Comparison of ENCODE assay signal across 21 cellular contexts in genomic region chr2:39062320-39062719, GRCh38. TPM values are rescaled to one million over a fixed set of nuclear protein-coding genes. Genes with fewer than 3 reads are reported as not detected.
DNase-seq lines count a peak whose midpoint lies in the region; ATAC-seq and TF ChIP-seq lines count a peak whose summit lies in the region.
"Had no signal": no experiment of that assay in that cellular context is flagged by ENCODE, and none has a peak within 500 bp of the region (broad histone marks: within the 10 kb centered on the region; RNA-seq: fewer than 3 reads in every experiment).

No MANE protein-coding gene starts in this region.

- no peaks in the 10 kb centered on the region for H3K9me3 Mint-ChIP-seq in activated CD4-positive, alpha-beta memory T cell treated with anti-CD3 and anti-CD28 coated beads for 36 hours
- no peaks in the 10 kb centered on the region for H3K9me3 Mint-ChIP-seq in effector memory CD8-positive, alpha-beta T cell
- H3K9me3 Mint-ChIP-seq in progenitor cell of endocrine pancreas (ENCODE audit: low read depth), result no peaks in the 10 kb centered on the region
- H3K9me3 Mint-ChIP-seq: CD14-positive monocyte had no signal

- CTCF ChIA-PET in HEK293 (lab: Yijun Ruan, JAX), result interaction anchor here (0.6 to 12.2 kb wide), 8 partner anchors 57 to 1906 kb away, joined by 3 to 221 read pairs (median 4); no protein-coding TSS in a partner anchor
- CTCF ChIA-PET in activated CD4-positive, alpha-beta memory T cell treated with anti-CD3 and anti-CD28 coated beads for 36 hours (lab: Charles Lee), result interaction anchor here (0.7 to 16.3 kb wide), 5 partner anchors 48 to 467 kb away, joined by 4 to 410 read pairs (median 5); no protein-coding TSS in a partner anchor

- H3K36me3 ChIP-seq in HEK293 (ENCODE audit: control insufficient read depth in 2 of 2, insufficient read depth in 1 of 2, low read length in 2 of 2), result peaks cover 0 to 8% of the 10 kb centered on the region in 2 experiments; a peak in 1 of 3 replicates

- POLR2A ChIA-PET in HEK293 (lab: Yijun Ruan, JAX), result interaction anchor here (1.1 kb wide), 1 partner anchor 59 kb away, joined by 3 read pairs; the partner anchor contains the start of gene SOS1
- POLR2A ChIA-PET in activated CD4-positive, alpha-beta memory T cell treated with anti-CD3 and anti-CD28 coated beads for 36 hours (lab: Charles Lee), result interaction anchor here (0.5 to 1.3 kb wide), 2 partner anchors 13 to 57 kb away, joined by 3 read pairs; no protein-coding TSS in a partner anchor

- no peak overlapping the region for H3K27ac ChIP-seq in HEK293 (ENCODE audit: extremely low read depth, low read depth, low read length)
- H3K27ac ChIP-seq: RWPE1 had no signal

- H3K4me1 ChIP-seq in HEK293 (ENCODE audit: control insufficient read depth, insufficient read depth, low read length), result peaks cover 2% of the 10 kb centered on the region

- no peak overlapping the region for H3K4me3 Mint-ChIP-seq in activated CD4-positive, alpha-beta memory T cell treated with anti-CD3 and anti-CD28 coated beads for 36 hours
- no peak overlapping the region for H3K4me3 Mint-ChIP-seq in effector memory CD8-positive, alpha-beta T cell
- no peak overlapping the region for H3K4me3 Mint-ChIP-seq in progenitor cell of endocrine pancreas (ENCODE audit: low read depth)
- H3K4me3 Mint-ChIP-seq: CD14-positive monocyte had no signal

- no peaks in the 10 kb centered on the region for H3K36me3 Mint-ChIP-seq in activated CD4-positive, alpha-beta memory T cell treated with anti-CD3 and anti-CD28 coated beads for 36 hours
- peaks cover 17% of the 10 kb centered on the region for H3K36me3 Mint-ChIP-seq in effector memory CD8-positive, alpha-beta T cell (ENCODE audit: insufficient read depth)
- peaks cover 6% of the 10 kb centered on the region for H3K36me3 Mint-ChIP-seq in progenitor cell of endocrine pancreas (ENCODE audit: insufficient read depth)

- no peak for DNase-seq in activated CD4-positive, alpha-beta memory T cell treated with anti-CD3 and anti-CD28 coated beads for 36 hours
- no peak for DNase-seq in effector memory CD8-positive, alpha-beta T cell
- DNase-seq in progenitor cell of endocrine pancreas (ENCODE audit: low spot score, unreplicated experiment), result no peak
- no peak for DNase-seq in NCI-H510A treated with DMSO at 0.1 percent for 48 hours (lab: John Stamatoyannopoulos, UW)
- no peak for DNase-seq in Kasumi-1 (lab: John Stamatoyannopoulos, UW)
- DNase-seq: ACHN, AML-193, COR-L47, EL, Karpas-422, MM.1S, NCI-H1092 treated with DMSO at 0.1 percent for 48 hours, NCI-H1694 treated with DMSO at 0.1 percent for 48 hours, NCI-H2107, NCI-H345, NCI-H69, PC-3 had no signal

- peak overlapping the region; percentile 54 for H3K27ac Mint-ChIP-seq in activated CD4-positive, alpha-beta memory T cell treated with anti-CD3 and anti-CD28 coated beads for 36 hours
- peak overlapping the region; percentile 22 to 23 for H3K27ac Mint-ChIP-seq in effector memory CD8-positive, alpha-beta T cell
- H3K27ac Mint-ChIP-seq in progenitor cell of endocrine pancreas, result peak overlapping the region; percentile 71

- intact Hi-C loops in activated CD4-positive, alpha-beta memory T cell treated with anti-CD3 and anti-CD28 coated beads for 36 hours (cut with micrococcal nuclease), result no loop called here

- H3K4me3 ChIP-seq in HEK293 (ENCODE audit: low read depth, low read length), result no peak overlapping the region

- TF ChIP-seq CTCF in HEK293 (tag by site-specific recombination; IDR thresholded peaks at IDR 0.05), result no peak
- no peak for TF ChIP-seq CTCF in progenitor cell of endocrine pancreas (IDR thresholded peaks at IDR 0.05; ENCODE audit: unreplicated experiment)

- peaks cover 6% of the 10 kb centered on the region for H3K4me1 Mint-ChIP-seq in activated CD4-positive, alpha-beta memory T cell treated with anti-CD3 and anti-CD28 coated beads for 36 hours (ENCODE audit: low read depth)
- H3K4me1 Mint-ChIP-seq in effector memory CD8-positive, alpha-beta T cell (ENCODE audit: low read depth in 2 of 2), result peaks cover 9 to 21% of the 10 kb centered on the region in 2 donors
- no peaks in the 10 kb centered on the region for H3K4me1 Mint-ChIP-seq in progenitor cell of endocrine pancreas (ENCODE audit: low read depth)
- H3K4me1 Mint-ChIP-seq: CD14-positive monocyte had no signal

- no peaks in the 10 kb centered on the region for H3K27me3 Mint-ChIP-seq in activated CD4-positive, alpha-beta memory T cell treated with anti-CD3 and anti-CD28 coated beads for 36 hours
- no peaks in the 10 kb centered on the region for H3K27me3 Mint-ChIP-seq in effector memory CD8-positive, alpha-beta T cell
- H3K27me3 Mint-ChIP-seq in progenitor cell of endocrine pancreas, result no peaks in the 10 kb centered on the region

- ATAC-seq in effector memory CD8-positive, alpha-beta T cell (replicated peaks), result no peak
- no peak for ATAC-seq in HG02571 (IDR thresholded peaks at IDR 0.05; ENCODE audit: unreplicated experiment)
- ATAC-seq: PC-3 had no signal

- H3K9me3 ChIP-seq in HEK293 (ENCODE audit: control insufficient read depth, insufficient read depth, low read depth, low read length), result no peaks in the 10 kb centered on the region

TF ChIP-seq in HEK293, 187 proteins besides CTCF, POLR2A, EP300 and RAD21:
- no peak for TF ChIP-seq ZNF585B (tag by site-specific recombination; IDR thresholded peaks at IDR 0.05)
- TF ChIP-seq ZNF362 (tag by site-specific recombination; IDR thresholded peaks at IDR 0.05), result peak; percentile 64

RNA-seq across cellular contexts. Expression of gene SOS1, which starts 58.5 kb away (rescaled TPM):
- total RNA-seq in activated CD4-positive, alpha-beta memory T cell treated with anti-CD3 and anti-CD28 coated beads for 36 hours, result 10 to 100 TPM; 34.4 to 41.2 TPM
- total RNA-seq in progenitor cell of endocrine pancreas, result 68.3 and 77.0 TPM in 2 replicates
